9 cellular contexts compared by ENCODE assay signal in genomic region chr16:68257906-68258800, GRCh38. TPM values are rescaled to one million over a fixed set of nuclear protein-coding genes. Genes with fewer than 3 reads are reported as not detected.
A peak's percentile ranks its signal among the peaks of the same experiment; 100 is the strongest.
DNase-seq lines count a peak whose midpoint lies in the region; FAIRE-seq and TF ChIP-seq lines count a peak whose summit lies in the region.
"Had no signal": no experiment of that assay in that cellular context is flagged by ENCODE, and none has a peak within 500 bp of the region (broad histone marks: within the 10 kb centered on the region; RNA-seq: fewer than 3 reads in every experiment).

No MANE protein-coding gene starts in this region.

- peaks cover 6% of the 10 kb centered on the region for H3K36me3 Mint-ChIP-seq in nephron progenitor cell (ENCODE audit: low read depth)

- peak overlapping the region; percentile 35 for H3K4me3 Mint-ChIP-seq in nephron progenitor cell

- no peak overlapping the region for H3K4me3 ChIP-seq in cardiac fibroblast (replicated peaks in 1 of 2; ENCODE audit: low read depth in 2 of 2, low read length in 2 of 2)

- H3K27me3 Mint-ChIP-seq in nephron progenitor cell (ENCODE audit: low read depth, poor library complexity): peaks cover 6% of the 10 kb centered on the region

- FAIRE-seq in frontal cortex (lab: Jason Lieb, UNC): no peak
- FAIRE-seq: H1 had no signal

- H3K4me1 Mint-ChIP-seq in nephron progenitor cell: peaks cover 20% of the 10 kb centered on the region

- DNase-seq in Daoy (ENCODE audit: low read depth) (peak; percentile 67), HT1080 (ENCODE audit: low read depth) (peak; percentile 85), cardiac fibroblast (ENCODE audit: low read depth in 2 of 2) (peak; percentile 18 to 59), nephron progenitor cell (peak; percentile 76), frontal cortex (ENCODE audit: low spot score in 2 of 2) (no peak), NCI-H69 (lab: John Stamatoyannopoulos, UW) (no peak), GOT3 (lab: John Stamatoyannopoulos, UW) (no peak)
- DNase-seq in stimulated activated CD4-positive, alpha-beta T cell treated with anti-CD3 and anti-CD28 coated beads, Interleukin-1b, Interleukin-23, amount 100 ng/mL, for 48 hours: no peak

- TF ChIP-seq CTCF in cardiac fibroblast (IDR thresholded peaks at IDR 0.05; ENCODE audit: low read depth, low read length) (no peak), nephron progenitor cell (IDR thresholded peaks at IDR 0.05) (no peak)

- peak overlapping the region; percentile 97 for H3K27ac Mint-ChIP-seq in nephron progenitor cell

- H3K9me3 Mint-ChIP-seq in nephron progenitor cell: no peaks in the 10 kb centered on the region

RNA-seq across cellular contexts. Expression of gene SLC7A6, which starts 6.2 kb away (rescaled TPM):
- total RNA-seq in Daoy (2014; rRNA removed; shearing (Covaris generic)): 18.3 and 30.1 TPM in 2 replicates
- 14.8 and 26.6 TPM in 2 replicates for total RNA-seq in HT1080 (2014; rRNA removed; shearing (Covaris generic))
- 14.7 and 15.0 TPM in 2 replicates for polyA plus RNA-seq in HT1080 (2015; cell fraction: cytosol; rRNA removed)
- 79.3 and 89.5 TPM in 2 replicates for polyA plus RNA-seq in HT1080 (2015; cell fraction: nucleus; rRNA removed)
- 17.1 TPM for total RNA-seq in frontal cortex

RNA-seq across cellular contexts. Expression of gene PLA2G15, which starts 13.0 kb away (rescaled TPM):
- 11.9 and 17.8 TPM in 2 replicates for total RNA-seq in Daoy (2014; rRNA removed; shearing (Covaris generic))
- total RNA-seq in HT1080 (2014; rRNA removed; shearing (Covaris generic)): 21.6 and 24.1 TPM in 2 replicates
- 24.1 and 25.2 TPM in 2 replicates for polyA plus RNA-seq in HT1080 (2015; cell fraction: cytosol; rRNA removed)
- 31.0 and 36.2 TPM in 2 replicates for polyA plus RNA-seq in HT1080 (2015; cell fraction: nucleus; rRNA removed)
- 18.3 TPM for total RNA-seq in frontal cortex

RNA-seq across cellular contexts. Expression of gene ESRP2, which starts 22.2 kb away (rescaled TPM):
- under 0.01 TPM in 1 of 2 replicates, not detected in the other for total RNA-seq in Daoy (2014; rRNA removed; shearing (Covaris generic))
- 0.29 and 0.30 TPM in 2 replicates for total RNA-seq in HT1080 (2014; rRNA removed; shearing (Covaris generic))
- polyA plus RNA-seq in HT1080 (2015; cell fraction: cytosol; rRNA removed): 0.03 and 0.26 TPM in 2 replicates
- polyA plus RNA-seq in HT1080 (2015; cell fraction: nucleus; rRNA removed): 0.59 and 1.3 TPM in 2 replicates
- not detected for total RNA-seq in frontal cortex

RNA-seq across cellular contexts. Expression of gene SLC7A6OS, which starts 52.6 kb away (rescaled TPM):
- total RNA-seq in Daoy (2014; rRNA removed; shearing (Covaris generic)): 6.6 and 6.7 TPM in 2 replicates
- 12.5 and 15.3 TPM in 2 replicates for total RNA-seq in HT1080 (2014; rRNA removed; shearing (Covaris generic))
- 7.0 and 8.8 TPM in 2 replicates for polyA plus RNA-seq in HT1080 (2015; cell fraction: cytosol; rRNA removed)
- polyA plus RNA-seq in HT1080 (2015; cell fraction: nucleus; rRNA removed): 12.9 and 15.6 TPM in 2 replicates
- 11.4 TPM for total RNA-seq in frontal cortex

RNA-seq across cellular contexts. Expression of gene PRMT7, which starts 52.7 kb away (rescaled TPM):
- total RNA-seq in Daoy (2014; rRNA removed; shearing (Covaris generic)): 37.9 and 74.9 TPM in 2 replicates
- total RNA-seq in HT1080 (2014; rRNA removed; shearing (Covaris generic)): 40.4 and 41.5 TPM in 2 replicates
- polyA plus RNA-seq in HT1080 (2015; cell fraction: cytosol; rRNA removed): 26.8 and 29.7 TPM in 2 replicates
- 135 and 150 TPM in 2 replicates for polyA plus RNA-seq in HT1080 (2015; cell fraction: nucleus; rRNA removed)
- total RNA-seq in frontal cortex: 39.5 TPM

Comparison
In these comparisons a context has a peak if more than half of its experiments do, and no peak if none do; other contexts are left out.
1. DNase-seq: peak in Daoy (single experiment), HT1080 (single experiment), cardiac fibroblast (2 of 2) and nephron progenitor cell (single experiment); none in stimulated activated CD4-positive, alpha-beta T cell treated with anti-CD3 and anti-CD28 coated beads, Interleukin-1b, Interleukin-23, amount 100 ng/mL, for 48 hours (single experiment), frontal cortex (0 of 2), NCI-H69 (single experiment) and GOT3 (single experiment).